Comparison of ENCODE assay signal across 2 cellular contexts in the genomic region with DNA sequence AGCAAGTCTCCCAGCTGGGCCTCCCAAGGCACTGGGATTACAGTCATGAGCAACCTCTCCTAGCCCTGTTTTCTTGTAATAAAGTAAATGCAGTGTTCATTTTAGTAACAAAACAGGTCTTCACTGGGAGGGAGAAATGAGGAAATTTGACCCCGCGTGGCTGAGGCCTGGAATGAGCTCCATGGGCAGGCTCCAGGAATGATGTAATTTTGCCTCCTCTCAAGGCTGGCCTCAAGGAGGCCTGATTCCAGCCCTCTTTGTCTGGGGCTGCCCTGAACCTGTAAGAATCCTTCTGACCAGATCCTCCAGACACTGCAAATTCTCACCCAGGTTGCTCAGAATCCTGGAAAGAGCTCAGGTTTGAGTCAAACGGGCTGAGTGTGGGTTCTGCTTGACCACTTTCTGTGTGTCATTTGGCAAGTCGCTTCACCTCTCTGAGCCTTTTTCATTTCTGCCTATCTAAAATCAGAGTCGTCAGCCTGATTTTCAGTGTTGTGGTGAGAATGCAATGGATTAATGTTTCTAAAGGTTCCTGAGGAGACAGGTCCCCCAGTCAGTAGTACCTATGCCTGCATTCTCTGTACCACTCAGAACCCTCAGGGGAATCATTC.
TF ChIP-seq lines count a peak whose summit lies in the region.

No MANE protein-coding gene starts in this region.

TF ChIP-seq in Ishikawa, 13 proteins besides CTCF, POLR2A, EP300 and RAD21:
- TF ChIP-seq NFIC (IDR thresholded peaks at IDR 0.05) (peak; percentile 45), CEBPB (IDR thresholded peaks at IDR 0.05) (peak; percentile 71), TEAD4 (IDR thresholded peaks at IDR 0.05) (peak; percentile 57), YY1 (IDR thresholded peaks at IDR 0.05; ENCODE audit: low read depth) (no peak), FOXM1 (IDR thresholded peaks at IDR 0.05; ENCODE audit: borderline replicate concordance, low read depth) (no peak), CREB1 (IDR thresholded peaks at IDR 0.05; ENCODE audit: low read depth) (no peak), TAF1 (IDR thresholded peaks at IDR 0.05; ENCODE audit: low read depth) (no peak), TCF12 (IDR thresholded peaks at IDR 0.05; ENCODE audit: low read depth) (0 out of 2 replicates have a peak, but pooled peaks have one; percentile 30), MAX (IDR thresholded peaks at IDR 0.05) (peak; percentile 47; the same call in 1 of the 2 replicates), EGR1 (IDR thresholded peaks at IDR 0.05) (no peak)
- TF ChIP-seq, protein P1, sequence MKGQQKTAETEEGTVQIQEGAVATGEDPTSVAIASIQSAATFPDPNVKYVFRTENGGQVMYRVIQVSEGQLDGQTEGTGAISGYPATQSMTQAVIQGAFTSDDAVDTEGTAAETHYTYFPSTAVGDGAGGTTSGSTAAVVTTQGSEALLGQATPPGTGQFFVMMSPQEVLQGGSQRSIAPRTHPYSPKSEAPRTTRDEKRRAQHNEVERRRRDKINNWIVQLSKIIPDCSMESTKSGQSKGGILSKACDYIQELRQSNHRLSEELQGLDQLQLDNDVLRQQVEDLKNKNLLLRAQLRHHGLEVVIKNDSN (IDR thresholded peaks at IDR 0.05), result no peak
- TF ChIP-seq, protein P2, sequence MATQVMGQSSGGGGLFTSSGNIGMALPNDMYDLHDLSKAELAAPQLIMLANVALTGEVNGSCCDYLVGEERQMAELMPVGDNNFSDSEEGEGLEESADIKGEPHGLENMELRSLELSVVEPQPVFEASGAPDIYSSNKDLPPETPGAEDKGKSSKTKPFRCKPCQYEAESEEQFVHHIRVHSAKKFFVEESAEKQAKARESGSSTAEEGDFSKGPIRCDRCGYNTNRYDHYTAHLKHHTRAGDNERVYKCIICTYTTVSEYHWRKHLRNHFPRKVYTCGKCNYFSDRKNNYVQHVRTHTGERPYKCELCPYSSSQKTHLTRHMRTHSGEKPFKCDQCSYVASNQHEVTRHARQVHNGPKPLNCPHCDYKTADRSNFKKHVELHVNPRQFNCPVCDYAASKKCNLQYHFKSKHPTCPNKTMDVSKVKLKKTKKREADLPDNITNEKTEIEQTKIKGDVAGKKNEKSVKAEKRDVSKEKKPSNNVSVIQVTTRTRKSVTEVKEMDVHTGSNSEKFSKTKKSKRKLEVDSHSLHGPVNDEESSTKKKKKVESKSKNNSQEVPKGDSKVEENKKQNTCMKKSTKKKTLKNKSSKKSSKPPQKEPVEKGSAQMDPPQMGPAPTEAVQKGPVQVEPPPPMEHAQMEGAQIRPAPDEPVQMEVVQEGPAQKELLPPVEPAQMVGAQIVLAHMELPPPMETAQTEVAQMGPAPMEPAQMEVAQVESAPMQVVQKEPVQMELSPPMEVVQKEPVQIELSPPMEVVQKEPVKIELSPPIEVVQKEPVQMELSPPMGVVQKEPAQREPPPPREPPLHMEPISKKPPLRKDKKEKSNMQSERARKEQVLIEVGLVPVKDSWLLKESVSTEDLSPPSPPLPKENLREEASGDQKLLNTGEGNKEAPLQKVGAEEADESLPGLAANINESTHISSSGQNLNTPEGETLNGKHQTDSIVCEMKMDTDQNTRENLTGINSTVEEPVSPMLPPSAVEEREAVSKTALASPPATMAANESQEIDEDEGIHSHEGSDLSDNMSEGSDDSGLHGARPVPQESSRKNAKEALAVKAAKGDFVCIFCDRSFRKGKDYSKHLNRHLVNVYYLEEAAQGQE (IDR thresholded peaks at IDR 0.05; ENCODE audit: low read depth), result no peak
TF ChIP-seq in Ishikawa: peak in this region for 5.

TF ChIP-seq in H1, 55 proteins besides CTCF, POLR2A, EP300 and RAD21:
- TF ChIP-seq KDM1A (IDR thresholded peaks at IDR 0.05; ENCODE audit: borderline replicate concordance, low read length) (no peak), ZNF274 (IDR thresholded peaks at IDR 0.05; ENCODE audit: borderline replicate concordance, extremely low read depth, low read length) (no peak), MAX (IDR thresholded peaks at IDR 0.05) (no peak), MAFK (IDR thresholded peaks at IDR 0.05; ENCODE audit: low read depth, low read length) (no peak), BCL11A (IDR thresholded peaks at IDR 0.05; ENCODE audit: low read depth in 2 of 2, low read length in 2 of 2) (no peak), POLR2AphosphoS5 (IDR thresholded peaks at IDR 0.05; ENCODE audit: low read depth, low read length) (no peak), CHD2 (IDR thresholded peaks at IDR 0.05; ENCODE audit: low read length) (no peak), SIRT6 (IDR thresholded peaks at IDR 0.05; ENCODE audit: low read length) (no peak), POU5F1 (IDR thresholded peaks at IDR 0.05; ENCODE audit: low read depth, low read length) (no peak), SUZ12 (IDR thresholded peaks at IDR 0.05; ENCODE audit: low read length) (no peak), RXRA (IDR thresholded peaks at IDR 0.05; ENCODE audit: insufficient read depth, low read depth, low read length) (no peak), KDM4A (IDR thresholded peaks at IDR 0.05; ENCODE audit: low read depth, low read length, severe bottlenecking) (no peak), CTBP2 (IDR thresholded peaks at IDR 0.05; ENCODE audit: borderline replicate concordance, insufficient read depth, insufficient read length, low read length) (no peak), SP2 (IDR thresholded peaks at IDR 0.05; ENCODE audit: low read length) (no peak), TBP (IDR thresholded peaks at IDR 0.05; ENCODE audit: low read depth, low read length) (no peak), SP1 (IDR thresholded peaks at IDR 0.05; ENCODE audit: low read depth, low read length) (no peak), CEBPB (IDR thresholded peaks at IDR 0.05; ENCODE audit: low read depth, low read length) (no peak), SIX5 (IDR thresholded peaks at IDR 0.05; ENCODE audit: low read depth, low read length) (no peak)
- TF ChIP-seq, protein P3, sequence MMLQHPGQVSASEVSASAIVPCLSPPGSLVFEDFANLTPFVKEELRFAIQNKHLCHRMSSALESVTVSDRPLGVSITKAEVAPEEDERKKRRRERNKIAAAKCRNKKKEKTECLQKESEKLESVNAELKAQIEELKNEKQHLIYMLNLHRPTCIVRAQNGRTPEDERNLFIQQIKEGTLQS (IDR thresholded peaks at IDR 0.05; ENCODE audit: insufficient read depth, low read depth, low read length), result no peak
TF ChIP-seq in H1: peak in this region for 0.
